9 cellular contexts compared by ENCODE assay signal in the genomic region with DNA sequence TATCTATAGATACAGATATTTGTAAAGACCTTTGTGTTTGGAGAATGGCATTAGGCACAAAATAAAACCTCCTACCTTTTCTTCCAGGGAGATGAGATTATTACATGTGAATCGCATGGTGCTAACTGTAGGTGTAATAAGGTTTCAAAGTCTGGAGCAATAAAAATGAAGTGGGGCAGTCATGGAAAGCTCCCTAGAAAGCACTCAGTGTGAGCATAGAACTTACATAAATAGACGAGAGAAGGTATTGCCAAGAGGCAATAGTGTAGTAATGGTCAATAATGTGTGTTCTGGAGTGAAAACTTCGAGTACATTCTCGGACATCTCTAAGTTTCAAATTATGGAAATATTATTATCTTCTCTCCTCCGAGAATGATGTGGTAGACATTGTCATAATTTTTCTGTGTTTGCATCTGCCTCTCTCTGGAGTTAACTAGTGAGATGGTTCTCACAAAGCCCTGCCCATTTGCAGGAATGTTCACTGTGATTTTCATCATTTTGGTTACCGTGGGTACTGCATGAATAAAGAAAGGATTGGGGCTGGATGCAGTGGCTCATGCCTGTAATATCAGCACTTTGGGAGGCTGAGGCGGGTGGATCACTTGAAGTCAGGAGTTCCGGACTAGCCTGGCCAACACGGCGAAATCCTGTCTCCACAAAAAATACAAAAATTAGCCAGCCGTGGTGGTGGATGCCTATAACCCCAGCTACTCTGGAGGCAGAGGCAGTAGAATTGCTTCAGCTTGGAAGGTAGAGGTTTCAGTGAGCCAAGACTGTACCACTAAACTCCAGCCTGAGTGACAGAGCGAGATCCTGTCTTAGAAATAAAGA. TPM values are rescaled to one million over a fixed set of nuclear protein-coding genes. Genes with fewer than 3 reads are reported as not detected.
DNase-seq lines count a peak whose midpoint lies in the region; ATAC-seq and TF ChIP-seq lines count a peak whose summit lies in the region.
"Had no signal": no experiment of that assay in that cellular context is flagged by ENCODE, and none has a peak within 500 bp of the region (broad histone marks: within the 10 kb centered on the region; RNA-seq: fewer than 3 reads in every experiment).

No MANE protein-coding gene starts in this region.

- no peak overlapping the region for H3K4me3 Mint-ChIP-seq in activated CD4-positive, alpha-beta memory T cell treated with anti-CD3 and anti-CD28 coated beads for 36 hours

- no peaks in the 10 kb centered on the region for H3K27me3 ChIP-seq in brain microvascular endothelial cell (replicated peaks)
- H3K27me3 ChIP-seq: BLaER1 had no signal

- no peaks in the 10 kb centered on the region for H3K27me3 Mint-ChIP-seq in activated CD4-positive, alpha-beta memory T cell treated with anti-CD3 and anti-CD28 coated beads for 36 hours

- intact Hi-C loops in activated CD4-positive, alpha-beta memory T cell treated with anti-CD3 and anti-CD28 coated beads for 36 hours (cut with micrococcal nuclease), result no loop called here

- in situ Hi-C loops in brain microvascular endothelial cell (cut with HindIII; ENCODE audit: low pct_ligation_motif_present, low sequenced_read_pairs), result loop anchor here (25.0 kb wide), 1 partner anchor 376 kb away; no protein-coding TSS in a partner anchor

- peaks cover 31% of the 10 kb centered on the region for H3K4me1 Mint-ChIP-seq in activated CD4-positive, alpha-beta memory T cell treated with anti-CD3 and anti-CD28 coated beads for 36 hours (ENCODE audit: low read depth)

- ATAC-seq in HG03039 (IDR thresholded peaks at IDR 0.05; ENCODE audit: unreplicated experiment), result no peak

- H3K4me3 ChIP-seq in brain microvascular endothelial cell (ENCODE audit: low read depth, low read length), result no peak overlapping the region
- H3K4me3 ChIP-seq: BLaER1 had no signal

- H3K36me3 ChIP-seq in brain microvascular endothelial cell (replicated peaks), result peaks cover 37% of the 10 kb centered on the region

- peak overlapping the region; percentile 15 for H3K27ac ChIP-seq in brain microvascular endothelial cell
- H3K27ac ChIP-seq: BLaER1 had no signal

- H3K9me3 Mint-ChIP-seq in activated CD4-positive, alpha-beta memory T cell treated with anti-CD3 and anti-CD28 coated beads for 36 hours, result no peaks in the 10 kb centered on the region

- no peak overlapping the region for H3K27ac Mint-ChIP-seq in activated CD4-positive, alpha-beta memory T cell treated with anti-CD3 and anti-CD28 coated beads for 36 hours

- POLR2A ChIA-PET in activated CD4-positive, alpha-beta memory T cell treated with anti-CD3 and anti-CD28 coated beads for 36 hours (lab: Charles Lee), result interaction anchor here (0.6 to 1.9 kb wide), 2 partner anchors 10 to 1440 kb away, joined by 4 to 6 read pairs; a partner anchor contains a TSS

- no peak for TF ChIP-seq CTCF in brain microvascular endothelial cell (IDR thresholded peaks at IDR 0.05; ENCODE audit: low read depth, low read length, missing control alignments)

- CTCF ChIA-PET in activated CD4-positive, alpha-beta memory T cell treated with anti-CD3 and anti-CD28 coated beads for 36 hours (lab: Charles Lee), result interaction anchor here (0.9 to 1.6 kb wide), 2 partner anchors 18 to 51 kb away, joined by 4 read pairs; no protein-coding TSS in a partner anchor

- peaks cover 33% of the 10 kb centered on the region for H3K36me3 Mint-ChIP-seq in activated CD4-positive, alpha-beta memory T cell treated with anti-CD3 and anti-CD28 coated beads for 36 hours

- DNase-seq in A172 (ENCODE audit: low spot score) (peak; percentile 67), HK-2 (ENCODE audit: unreplicated experiment) (peak; percentile 38), brain microvascular endothelial cell (peak; percentile 92), kidney tubule cell (ENCODE audit: low spot score) (peak; percentile 83), SK-N-DZ (ENCODE audit: low spot score) (no peak), middle frontal gyrus (ENCODE audit: extremely low spot score, low spot score) (no peak)
- DNase-seq in activated CD4-positive, alpha-beta memory T cell treated with anti-CD3 and anti-CD28 coated beads for 36 hours, result no peak

RNA-seq across cellular contexts. Expression of a gene that starts 10.6 kb away (rescaled TPM):
- 4,251 and 5,299 TPM in 2 replicates for total RNA-seq in A172 (2014; rRNA removed; shearing (Covaris generic))
- 100 to 1,000 TPM; 515 to 525 TPM for total RNA-seq in activated CD4-positive, alpha-beta memory T cell treated with anti-CD3 and anti-CD28 coated beads for 36 hours
- polyA plus RNA-seq in SK-N-DZ (2014; cell fraction: cytosol; rRNA removed), result 117 and 143 TPM in 2 replicates
- 47.9 and 64.0 TPM in 2 replicates for polyA plus RNA-seq in SK-N-DZ (2014; cell fraction: nucleus; rRNA removed)

RNA-seq across cellular contexts. Expression of a gene that starts 37.2 kb away (rescaled TPM):
- 4.3 and 5.9 TPM in 2 replicates for total RNA-seq in A172 (2014; rRNA removed; shearing (Covaris generic))
- 1 to 10 TPM; 5.0 to 5.8 TPM for total RNA-seq in activated CD4-positive, alpha-beta memory T cell treated with anti-CD3 and anti-CD28 coated beads for 36 hours
- 3.7 TPM in 2 replicates for polyA plus RNA-seq in SK-N-DZ (2014; cell fraction: cytosol; rRNA removed)
- 3.9 and 5.9 TPM in 2 replicates for polyA plus RNA-seq in SK-N-DZ (2014; cell fraction: nucleus; rRNA removed)

Comparison
In these comparisons a context has a peak if more than half of its experiments do, and no peak if none do; other contexts are left out.
1. DNase-seq: peak in A172 (single experiment), HK-2 (single experiment), brain microvascular endothelial cell (single experiment) and kidney tubule cell (single experiment); none in activated CD4-positive, alpha-beta memory T cell treated with anti-CD3 and anti-CD28 coated beads for 36 hours (single experiment), SK-N-DZ (single experiment) and middle frontal gyrus (single experiment).